ENCODE assay signal across 21 cellular contexts in the genomic region with DNA sequence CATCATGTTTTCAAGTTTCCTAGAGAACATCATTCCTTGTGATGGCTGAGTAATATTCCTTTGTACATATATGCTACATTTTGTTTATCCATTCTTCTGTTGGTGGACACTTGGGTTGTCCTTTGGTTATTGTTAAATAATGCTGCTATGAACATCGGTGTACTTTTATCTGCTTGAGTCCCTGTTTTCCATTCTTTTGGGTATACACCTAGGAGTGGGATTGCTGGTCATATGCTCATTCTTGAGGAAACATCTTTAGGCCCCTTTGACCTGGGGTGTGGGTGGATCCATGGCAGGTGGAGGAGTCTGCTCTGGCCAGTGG.
"Had no signal": no experiment of that assay in that cellular context is flagged by ENCODE, and none has a peak within 500 bp of the region (broad histone marks: within the 10 kb centered on the region; RNA-seq: fewer than 3 reads in every experiment).

No MANE protein-coding gene starts in this region.

- ATAC-seq: foreskin keratinocyte, gastroesophageal sphincter, mucosa of descending colon had no signal

- H3K27ac ChIP-seq: coronary artery, dorsolateral prefrontal cortex, esophagus muscularis mucosa, foreskin keratinocyte, gastroesophageal sphincter, heart left ventricle, hepatocyte, left lung, lower lobe of right lung had no signal

- H3K27me3 Mint-ChIP-seq: naive B cell had no signal

- H3K4me3 ChIP-seq: coronary artery, dorsolateral prefrontal cortex, esophagus muscularis mucosa, gastroesophageal sphincter, heart left ventricle, hepatocyte, left lung, lower lobe of right lung, mucosa of descending colon had no signal

- H3K4me1 ChIP-seq: esophagus muscularis mucosa, foreskin keratinocyte, gastroesophageal sphincter, left lung had no signal

- DNase-seq: dermis blood vessel endothelial cell; dorsolateral prefrontal cortex; effector CD4-positive, alpha-beta T cell; effector memory CD4-positive, alpha-beta T cell; foreskin keratinocyte; hypothalamus; immature natural killer cell; islet precursor cell; kidney; kidney glomerular epithelial cell; mesenchymal stem cell; mucosa of descending colon; naive B cell had no signal

- H3K9me3 ChIP-seq: esophagus muscularis mucosa, gastroesophageal sphincter, heart left ventricle, left lung, lower lobe of right lung, mucosa of descending colon had no signal

- H3K9me3 Mint-ChIP-seq: immature natural killer cell, mesothelial cell of epicardium, naive B cell had no signal

- H3K4me1 Mint-ChIP-seq: immature natural killer cell, naive B cell had no signal

- H3K4me2 ChIP-seq: hepatocyte had no signal

- H2AFZ ChIP-seq: hepatocyte had no signal

- H3K36me3 ChIP-seq: heart left ventricle, left lung had no signal

- H3K27ac Mint-ChIP-seq: immature natural killer cell, mesothelial cell of epicardium had no signal

- H3K27me3 ChIP-seq: dorsolateral prefrontal cortex, esophagus muscularis mucosa, gastroesophageal sphincter, heart left ventricle, hepatocyte, left lung had no signal

- H3K4me3 Mint-ChIP-seq: immature natural killer cell, mesothelial cell of epicardium had no signal
